14 cellular contexts compared by ENCODE assay signal in genomic region chr21:31124005-31124404, GRCh38.
DNase-seq lines count a peak whose midpoint lies in the region; ATAC-seq lines count a peak whose summit lies in the region.
"Had no signal": no experiment of that assay in that cellular context is flagged by ENCODE, and none has a peak within 500 bp of the region (broad histone marks: within the 10 kb centered on the region; RNA-seq: fewer than 3 reads in every experiment).

No MANE protein-coding gene starts in this region.

- H3K4me3 ChIP-seq in effector memory CD4-positive, alpha-beta T cell (ENCODE audit: insufficient read depth, low read depth, low read length, poor library complexity, severe bottlenecking): no peak overlapping the region

- H3K9me3 Mint-ChIP-seq in activated CD4-positive, alpha-beta T cell treated with anti-CD3 and anti-CD28 coated beads, Interleukin-2, amount 10 ng/mL, durations not matched to agents 7 days and 5 days: no peaks in the 10 kb centered on the region
- H3K9me3 Mint-ChIP-seq: T-helper 2 cell treated with Interferon-gamma antibody and Interleukin-4, amounts not matched to agents 5 μg/mL and 100 μg/mL, for 36 hours had no signal

- H3K9me3 ChIP-seq in effector memory CD4-positive, alpha-beta T cell (ENCODE audit: control insufficient read depth, low read length): no peaks in the 10 kb centered on the region

- H3K27me3 ChIP-seq in effector memory CD4-positive, alpha-beta T cell (replicated peaks; ENCODE audit: control insufficient read depth, insufficient read depth, low read length, poor library complexity, severe bottlenecking): no peaks in the 10 kb centered on the region

- POLR2A ChIA-PET in activated CD4-positive, alpha-beta T cell treated with anti-CD3 and anti-CD28 coated beads, Interleukin-2, amount 10 ng/mL, durations not matched to agents 7 days and 5 days (lab: Charles Lee): no interaction called here

- intact Hi-C loops in sciatic nerve (cut with DNase I): no loop called here

- H3K36me3 Mint-ChIP-seq in activated CD4-positive, alpha-beta T cell treated with anti-CD3 and anti-CD28 coated beads, Interleukin-2, amount 10 ng/mL, durations not matched to agents 7 days and 5 days (ENCODE audit: low read depth): peaks cover 72% of the 10 kb centered on the region

- H3K36me3 ChIP-seq in effector memory CD4-positive, alpha-beta T cell (ENCODE audit: control insufficient read depth, insufficient read depth, low read length): peaks cover 69% of the 10 kb centered on the region

- H3K27ac Mint-ChIP-seq in activated CD4-positive, alpha-beta T cell treated with anti-CD3 and anti-CD28 coated beads, Interleukin-2, amount 10 ng/mL, durations not matched to agents 7 days and 5 days: peak overlapping the region; percentile 73
- H3K27ac Mint-ChIP-seq: T-helper 2 cell treated with Interferon-gamma antibody and Interleukin-4, amounts not matched to agents 5 μg/mL and 100 μg/mL, for 36 hours had no signal

- ATAC-seq in HG02885 (IDR thresholded peaks at IDR 0.05; ENCODE audit: poor library complexity, unreplicated experiment) (peak; percentile 68), sciatic nerve (peak; percentile 51), HG03439 (IDR thresholded peaks at IDR 0.05; ENCODE audit: unreplicated experiment) (no peak), HG03520 (IDR thresholded peaks at IDR 0.05; ENCODE audit: unreplicated experiment) (no peak)

- DNase-seq in activated CD4-positive, alpha-beta T cell treated with anti-CD3 and anti-CD28 coated beads, Interleukin-2, amount 10 ng/mL, durations not matched to agents 7 days and 5 days: no peak
- DNase-seq in activated CD4-positive, alpha-beta T cell treated with anti-CD3 and anti-CD28 coated beads for 4 hours: no peak
- DNase-seq in sciatic nerve (ENCODE audit: low spot score): no peak
- DNase-seq in effector memory CD4-positive, alpha-beta T cell: no peak
- DNase-seq: amniotic stem cell; DMS79 treated with DMSO at 0.1 percent for 48 hours; HCEC 1CT; NCI-H146; NK-92 treated with Interleukin-12 subunit alpha and Interleukin-12 subunit beta, amount 100 ng/mL, for 24 hours had no signal

- H3K4me1 Mint-ChIP-seq in activated CD4-positive, alpha-beta T cell treated with anti-CD3 and anti-CD28 coated beads, Interleukin-2, amount 10 ng/mL, durations not matched to agents 7 days and 5 days: no peaks in the 10 kb centered on the region

- CTCF ChIA-PET in activated CD4-positive, alpha-beta T cell treated with anti-CD3 and anti-CD28 coated beads, Interleukin-2, amount 10 ng/mL, durations not matched to agents 7 days and 5 days (lab: Charles Lee): no interaction called here

- H3K27ac ChIP-seq in cingulate gyrus (ENCODE audit: low read depth, low read length): peak overlapping the region; percentile 6
- no peak overlapping the region for H3K27ac ChIP-seq in effector memory CD4-positive, alpha-beta T cell (ENCODE audit: insufficient read depth, low read length, poor library complexity, severe bottlenecking)

- H3K27me3 Mint-ChIP-seq in activated CD4-positive, alpha-beta T cell treated with anti-CD3 and anti-CD28 coated beads, Interleukin-2, amount 10 ng/mL, durations not matched to agents 7 days and 5 days: no peaks in the 10 kb centered on the region

- no peak overlapping the region for H3K4me3 Mint-ChIP-seq in activated CD4-positive, alpha-beta T cell treated with anti-CD3 and anti-CD28 coated beads, Interleukin-2, amount 10 ng/mL, durations not matched to agents 7 days and 5 days
- H3K4me3 Mint-ChIP-seq: T-helper 2 cell treated with Interferon-gamma antibody and Interleukin-4, amounts not matched to agents 5 μg/mL and 100 μg/mL, for 36 hours had no signal

- no peaks in the 10 kb centered on the region for H3K4me1 ChIP-seq in effector memory CD4-positive, alpha-beta T cell (ENCODE audit: control insufficient read depth, insufficient read depth, low read length, poor library complexity, severe bottlenecking)

Comparison
In these comparisons a context has a peak if more than half of its experiments do, and no peak if none do; other contexts are left out.
1. ATAC-seq: peak in HG02885 (single experiment) and sciatic nerve (single experiment); none in HG03439 (single experiment) and HG03520 (single experiment).